Comparison of ENCODE assay signal across 8 cellular contexts in genomic region chr1:208652300-208653160, GRCh38.
DNase-seq lines count a peak whose midpoint lies in the region; ATAC-seq lines count a peak whose summit lies in the region.

No MANE protein-coding gene starts in this region.

- H3K9me3 Mint-ChIP-seq in activated CD4-positive, alpha-beta memory T cell treated with anti-CD3 and anti-CD28 coated beads, Interleukin-2, amount 10 ng/mL, durations not matched to agents 7 days and 5 days, result no peaks in the 10 kb centered on the region

- POLR2A ChIA-PET in activated CD4-positive, alpha-beta memory T cell treated with anti-CD3 and anti-CD28 coated beads, Interleukin-2, amount 10 ng/mL, durations not matched to agents 7 days and 5 days (lab: Charles Lee), result no interaction called here

- H3K36me3 Mint-ChIP-seq in activated CD4-positive, alpha-beta memory T cell treated with anti-CD3 and anti-CD28 coated beads, Interleukin-2, amount 10 ng/mL, durations not matched to agents 7 days and 5 days (ENCODE audit: low read depth), result no peaks in the 10 kb centered on the region

- no peak overlapping the region for H3K27ac Mint-ChIP-seq in activated CD4-positive, alpha-beta memory T cell treated with anti-CD3 and anti-CD28 coated beads, Interleukin-2, amount 10 ng/mL, durations not matched to agents 7 days and 5 days

- CTCF ChIA-PET in activated CD4-positive, alpha-beta memory T cell treated with anti-CD3 and anti-CD28 coated beads, Interleukin-2, amount 10 ng/mL, durations not matched to agents 7 days and 5 days (lab: Charles Lee), result interaction anchor here (0.9 to 1.8 kb wide), 8 partner anchors 9 to 596 kb away, joined by 3 to 8 read pairs (median 4); no protein-coding TSS in a partner anchor

- H3K4me3 Mint-ChIP-seq in activated CD4-positive, alpha-beta memory T cell treated with anti-CD3 and anti-CD28 coated beads, Interleukin-2, amount 10 ng/mL, durations not matched to agents 7 days and 5 days, result no peak overlapping the region

- H3K4me1 Mint-ChIP-seq in activated CD4-positive, alpha-beta memory T cell treated with anti-CD3 and anti-CD28 coated beads, Interleukin-2, amount 10 ng/mL, durations not matched to agents 7 days and 5 days, result no peaks in the 10 kb centered on the region

- ATAC-seq in GM19395 (IDR thresholded peaks at IDR 0.05; ENCODE audit: unreplicated experiment), result peak; percentile 96
- peak; percentile 90 for ATAC-seq in HG03442 (IDR thresholded peaks at IDR 0.05; ENCODE audit: unreplicated experiment)

- DNase-seq in COLO668 (lab: John Stamatoyannopoulos, UW; ENCODE audit: unreplicated experiment) (peak; percentile 63), NCI-H460 (ENCODE audit: extremely low read depth, low read depth) (peak; percentile 59), foreskin melanocyte (peak; percentile 63), nucleus accumbens (lab: John Stamatoyannopoulos, UW) (peak in 40 of 56 donors; percentile 2 to 74 (median 14))
- DNase-seq in activated CD4-positive, alpha-beta memory T cell treated with anti-CD3 and anti-CD28 coated beads, Interleukin-2, amount 10 ng/mL, durations not matched to agents 7 days and 5 days, result peak; percentile 28
- DNase-seq in effector CD8-positive, alpha-beta T cell (lab: John Stamatoyannopoulos, UW), result no peak

- peaks cover 5% of the 10 kb centered on the region for H3K27me3 Mint-ChIP-seq in activated CD4-positive, alpha-beta memory T cell treated with anti-CD3 and anti-CD28 coated beads, Interleukin-2, amount 10 ng/mL, durations not matched to agents 7 days and 5 days
